In genomic region chr5:472656-473343, GRCh38 we compare ENCODE assay signal across 8 cellular contexts. TPM values are rescaled to one million over a fixed set of nuclear protein-coding genes. Genes with fewer than 3 reads are reported as not detected.
DNase-seq lines count a peak whose midpoint lies in the region; ATAC-seq and TF ChIP-seq lines count a peak whose summit lies in the region.

No MANE protein-coding gene starts in this region.

- H3K4me1 ChIP-seq in ascending aorta (peaks cover 10 to 15% of the 10 kb centered on the region in 2 donors), vagina (peaks cover 47% of the 10 kb centered on the region)

- H3K9me3 ChIP-seq in ascending aorta, result no peaks in the 10 kb centered on the region
- H3K9me3 ChIP-seq in vagina, result no peaks in the 10 kb centered on the region

- H3K27me3 ChIP-seq in ascending aorta (no peaks in the 10 kb centered on the region), vagina (no peaks in the 10 kb centered on the region)

- H3K9me3 Mint-ChIP-seq in T-helper 2 cell treated with Interferon-gamma antibody and Interleukin-4, amounts not matched to agents 5 μg/mL and 100 μg/mL, for 36 hours, result no peaks in the 10 kb centered on the region

- TF ChIP-seq CTCF in ascending aorta (IDR thresholded peaks at IDR 0.05) (no peak), vagina (IDR thresholded peaks at IDR 0.05) (no peak)

- peak; percentile 87 for TF ChIP-seq POLR2A in GM15510 (IDR thresholded peaks at IDR 0.05; ENCODE audit: borderline replicate concordance, extremely low read depth, insufficient read length)
- TF ChIP-seq POLR2A in vagina (IDR thresholded peaks at IDR 0.05), result peak in 1 of 2 donors; percentile 79

- H3K27ac ChIP-seq in ascending aorta (peak overlapping the region; percentile 52 to 66), vagina (peak overlapping the region; percentile 90)

- intact Hi-C loops in ascending aorta (cut with DNase I), result loop anchor here (1.0 to 10.0 kb wide), 7 partner anchors 30 to 1332 kb away; partner anchors contain the start of genes CCDC127, CEP72, CLPTM1L and NDUFS6
- intact Hi-C loops in vagina (cut with DNase I), result no loop called here

- H3K4me3 ChIP-seq in ascending aorta (peak overlapping the region; percentile 91 to 100), vagina (peak overlapping the region; percentile 80 to 93)

- H3K36me3 ChIP-seq in ascending aorta, result peaks cover 0 to 18% of the 10 kb centered on the region in 2 donors
- H3K36me3 ChIP-seq in vagina, result peaks cover 0 to 11% of the 10 kb centered on the region in 2 donors

- ATAC-seq in HG02798 (IDR thresholded peaks at IDR 0.05; ENCODE audit: poor library complexity, unreplicated experiment), result peak; percentile 79

- DNase-seq in NCI-H146 (lab: John Stamatoyannopoulos, UW), result peak; percentile 92
- DNase-seq in T-helper 2 cell treated with Interferon-gamma antibody and Interleukin-4, amounts not matched to agents 5 μg/mL and 100 μg/mL, for 36 hours (ENCODE audit: low spot score), result peak; percentile 89
- DNase-seq in ascending aorta (ENCODE audit: low spot score in 2 of 2), result peak in 1 of 2 donors; percentile 91
- peak; percentile 100 for DNase-seq in hepatic stellate cell (ENCODE audit: low spot score)
- peak; percentile 19 for DNase-seq in renal cortical epithelial cell (ENCODE audit: low read depth)
- no peak for DNase-seq in vagina (ENCODE audit: extremely low spot score in 2 of 2)

- H3K27ac Mint-ChIP-seq in T-helper 2 cell treated with Interferon-gamma antibody and Interleukin-4, amounts not matched to agents 5 μg/mL and 100 μg/mL, for 36 hours, result peak overlapping the region; percentile 86

- H3K36me3 Mint-ChIP-seq in T-helper 2 cell treated with Interferon-gamma antibody and Interleukin-4, amounts not matched to agents 5 μg/mL and 100 μg/mL, for 36 hours (ENCODE audit: low read depth), result peaks cover 18% of the 10 kb centered on the region

- H3K27me3 Mint-ChIP-seq in T-helper 2 cell treated with Interferon-gamma antibody and Interleukin-4, amounts not matched to agents 5 μg/mL and 100 μg/mL, for 36 hours (ENCODE audit: low read depth), result peaks cover 9% of the 10 kb centered on the region

- H3K4me1 Mint-ChIP-seq in T-helper 2 cell treated with Interferon-gamma antibody and Interleukin-4, amounts not matched to agents 5 μg/mL and 100 μg/mL, for 36 hours (ENCODE audit: low read depth), result peaks cover 14% of the 10 kb centered on the region

- H3K4me3 Mint-ChIP-seq in T-helper 2 cell treated with Interferon-gamma antibody and Interleukin-4, amounts not matched to agents 5 μg/mL and 100 μg/mL, for 36 hours, result peak overlapping the region; percentile 85

RNA-seq across cellular contexts. Expression of gene EXOC3, which starts 29.8 kb away (rescaled TPM):
- total RNA-seq in ascending aorta (56.7 TPM), renal cortical epithelial cell (27.3 and 56.9 TPM in 2 replicates), vagina (67.5 TPM)

RNA-seq across cellular contexts. Expression of gene SLC9A3, which starts 51.4 kb away (rescaled TPM):
- total RNA-seq in ascending aorta (9.9 TPM), renal cortical epithelial cell (0.35 and 1.6 TPM in 2 replicates), vagina (3.9 TPM)

Comparison
In these comparisons a context has a peak if more than half of its experiments do, and no peak if none do; other contexts are left out.
1. DNase-seq: peak in NCI-H146 (single experiment), T-helper 2 cell treated with Interferon-gamma antibody and Interleukin-4, amounts not matched to agents 5 μg/mL and 100 μg/mL, for 36 hours (single experiment), hepatic stellate cell (single experiment) and renal cortical epithelial cell (single experiment); none in vagina (0 of 2).